In the genomic region with DNA sequence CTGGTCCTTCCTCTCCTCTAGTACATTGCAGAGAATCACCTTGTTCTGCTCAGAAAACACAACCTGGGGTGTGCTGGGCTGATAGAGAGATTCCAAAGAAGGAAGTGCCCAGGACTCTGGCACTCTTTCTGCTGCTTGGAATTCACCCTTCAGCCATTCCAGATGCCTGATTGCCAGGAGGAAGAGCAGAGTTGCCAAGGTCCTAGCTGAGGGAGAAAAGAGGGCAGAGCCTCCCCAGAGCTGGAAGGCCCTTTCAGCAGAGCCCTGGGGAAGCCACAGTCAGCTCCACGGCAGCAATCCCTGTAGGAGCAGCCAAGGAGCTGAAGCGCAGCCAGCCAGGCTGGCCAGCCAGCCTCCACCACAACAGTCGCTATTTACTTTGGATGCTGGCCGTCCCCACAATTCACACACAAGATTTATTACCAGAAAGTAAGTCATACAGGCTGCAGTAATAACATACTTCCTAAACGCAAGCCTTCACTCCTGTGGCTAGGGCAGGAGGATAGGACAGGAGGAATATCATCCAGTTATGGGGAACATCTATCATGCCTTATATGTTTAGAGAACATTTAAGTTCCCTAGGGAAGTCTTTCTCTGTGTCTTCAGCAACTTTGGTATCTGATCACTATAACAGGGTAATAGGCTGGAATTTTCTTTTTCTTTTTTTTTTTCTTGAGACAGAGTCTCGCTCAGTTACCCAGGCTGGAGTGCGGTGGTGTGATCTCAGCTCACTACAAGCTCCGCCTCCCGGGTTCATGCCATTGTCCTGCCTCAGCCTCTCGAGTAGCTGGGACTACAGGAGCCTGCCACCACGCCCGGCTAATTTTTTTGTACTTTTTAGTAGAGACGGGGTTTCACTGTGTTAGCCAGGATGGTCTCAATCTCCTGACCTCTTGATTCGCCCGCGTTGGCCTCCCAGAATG, we compare ENCODE assay signal across 8 cellular contexts. TPM values are rescaled to one million over a fixed set of nuclear protein-coding genes. Genes with fewer than 3 reads are reported as not detected.
DNase-seq lines count a peak whose midpoint lies in the region; ATAC-seq and TF ChIP-seq lines count a peak whose summit lies in the region.

No MANE protein-coding gene starts in this region.

- no peak overlapping the region for H2BK5ac ChIP-seq in trophoblast cell (ENCODE audit: low read depth, low read length, poor library complexity)

- ATAC-seq in Right ventricle myocardium superior (ENCODE audit: poor library complexity), result peak; percentile 94
- no peak for ATAC-seq in HG03039 (IDR thresholded peaks at IDR 0.05; ENCODE audit: unreplicated experiment)

- no peak for TF ChIP-seq CTCF in WI38 (IDR thresholded peaks at IDR 0.05; ENCODE audit: low read depth, low read length)

- no peak overlapping the region for H2AK5ac ChIP-seq in trophoblast cell (ENCODE audit: low read length)

- H4K12ac ChIP-seq in trophoblast cell (ENCODE audit: low read depth, low read length), result no peak overlapping the region

- no peak overlapping the region for H3K4ac ChIP-seq in trophoblast cell (ENCODE audit: low read depth, low read length)

- WGBS in trophoblast cell (ENCODE audit: extremely low coverage, insufficient coverage, insufficient read length), result no CpG with 5 or more reads among the region's 16 CpGs

- H3K27ac Mint-ChIP-seq in activated T-helper 2 cell treated with anti-CD3 and anti-CD28 coated beads, Interferon-gamma antibody, Interleukin-2, Interleukin-4, amounts not matched to agents 10 μg/mL and 5 μg/mL and 100 μg/mL, durations not matched to agents 14 hours and 24 hours and 36 hours, result no peak overlapping the region

- H3K4me2 ChIP-seq in trophoblast cell (ENCODE audit: low read length), result no peak overlapping the region

- no peak overlapping the region for H2AFZ ChIP-seq in trophoblast cell (ENCODE audit: insufficient read depth, low read length, poor library complexity)

- H3K36me3 ChIP-seq in trophoblast cell (ENCODE audit: control insufficient read depth in 1 of 2, insufficient read depth in 2 of 2, low read length in 2 of 2), result no peaks in the 10 kb centered on the region

- H3K4me1 ChIP-seq in trophoblast cell (ENCODE audit: control insufficient read depth in 1 of 2, insufficient read depth in 2 of 2, low read length in 2 of 2), result peaks cover 0 to 3% of the 10 kb centered on the region in 2 experiments

- H3K4me3 ChIP-seq in WI38 (ENCODE audit: low read depth, low read length), result 0 out of 2 replicates have a peak overlapping the region, but pooled peaks have one; percentile 12
- no peak overlapping the region for H3K4me3 ChIP-seq in trophoblast cell (ENCODE audit: low read depth, low read length)

- no peaks in the 10 kb centered on the region for H3K9me3 ChIP-seq in trophoblast cell (ENCODE audit: insufficient read depth, low read depth, low read length)

- H3K27me3 Mint-ChIP-seq in activated T-helper 2 cell treated with anti-CD3 and anti-CD28 coated beads, Interferon-gamma antibody, Interleukin-2, Interleukin-4, amounts not matched to agents 10 μg/mL and 5 μg/mL and 100 μg/mL, durations not matched to agents 14 hours and 24 hours and 36 hours (ENCODE audit: low read depth), result peaks cover 39% of the 10 kb centered on the region

- H4K8ac ChIP-seq in trophoblast cell (ENCODE audit: low read depth, low read length), result no peak overlapping the region

- DNase-seq in Caki2 (ENCODE audit: low read depth) (peak; percentile 5), Right ventricle myocardium superior (peak; percentile 86), posterior vena cava (ENCODE audit: low spot score) (peak; percentile 95), ACHN (no peak), trophoblast cell (no peak)
- no peak for DNase-seq in activated T-helper 2 cell treated with anti-CD3 and anti-CD28 coated beads, Interferon-gamma antibody, Interleukin-2, Interleukin-4, amounts not matched to agents 10 μg/mL and 5 μg/mL and 100 μg/mL, durations not matched to agents 14 hours and 24 hours and 36 hours (ENCODE audit: low spot score)

- no peak overlapping the region for H3K23ac ChIP-seq in trophoblast cell (ENCODE audit: low read length)

- no peak overlapping the region for H2BK12ac ChIP-seq in trophoblast cell (ENCODE audit: low read length)

- H4K91ac ChIP-seq in trophoblast cell (ENCODE audit: low read depth, low read length), result no peak overlapping the region

- H3K9ac ChIP-seq in trophoblast cell (ENCODE audit: low read length), result no peak overlapping the region

- H3K79me1 ChIP-seq in trophoblast cell (ENCODE audit: low read length), result peaks cover 2% of the 10 kb centered on the region

- H3K18ac ChIP-seq in trophoblast cell (ENCODE audit: low read length), result no peak overlapping the region

- no peaks in the 10 kb centered on the region for H3K4me1 Mint-ChIP-seq in activated T-helper 2 cell treated with anti-CD3 and anti-CD28 coated beads, Interferon-gamma antibody, Interleukin-2, Interleukin-4, amounts not matched to agents 10 μg/mL and 5 μg/mL and 100 μg/mL, durations not matched to agents 14 hours and 24 hours and 36 hours (ENCODE audit: low read depth)

- no peaks in the 10 kb centered on the region for H3K27me3 ChIP-seq in trophoblast cell (ENCODE audit: insufficient read depth, low read length)

- H2BK120ac ChIP-seq in trophoblast cell (ENCODE audit: insufficient read depth, low read length, poor library complexity), result no peak overlapping the region

- in situ Hi-C loops in Caki2 (cut with HindIII; ENCODE audit: low pct_unique_long_range_greater_than_20kb, low sequenced_read_pairs) (no loop called here), ACHN (cut with HindIII; ENCODE audit: low pct_ligation_motif_present, low pct_unique_long_range_greater_than_20kb, low sequenced_read_pairs) (loop anchor here (25.0 kb wide), 1 partner anchor 246 kb away; the partner anchor contains the start of gene F3)

- H3K36me3 Mint-ChIP-seq in activated T-helper 2 cell treated with anti-CD3 and anti-CD28 coated beads, Interferon-gamma antibody, Interleukin-2, Interleukin-4, amounts not matched to agents 10 μg/mL and 5 μg/mL and 100 μg/mL, durations not matched to agents 14 hours and 24 hours and 36 hours (ENCODE audit: low read depth), result no peaks in the 10 kb centered on the region

- intact Hi-C loops in Right ventricle myocardium superior (cut with DNase I) (no loop called here), posterior vena cava (cut with DNase I) (loop anchor here in 1 of 2 donors (10.0 kb wide), 1 partner anchor 59 kb away; no protein-coding TSS in a partner anchor)
- intact Hi-C loops in activated T-helper 2 cell treated with anti-CD3 and anti-CD28 coated beads, Interferon-gamma antibody, Interleukin-2, Interleukin-4, amounts not matched to agents 10 μg/mL and 5 μg/mL and 100 μg/mL, durations not matched to agents 14 hours and 24 hours and 36 hours (cut with micrococcal nuclease), result no loop called here

- H3K14ac ChIP-seq in trophoblast cell (ENCODE audit: low read length), result no peak overlapping the region

- H3K27ac ChIP-seq in trophoblast cell (ENCODE audit: low read depth, low read length), result no peak overlapping the region

- no peak overlapping the region for H3K4me3 Mint-ChIP-seq in activated T-helper 2 cell treated with anti-CD3 and anti-CD28 coated beads, Interferon-gamma antibody, Interleukin-2, Interleukin-4, amounts not matched to agents 10 μg/mL and 5 μg/mL and 100 μg/mL, durations not matched to agents 14 hours and 24 hours and 36 hours (ENCODE audit: low read depth)

- H3K9me3 Mint-ChIP-seq in activated T-helper 2 cell treated with anti-CD3 and anti-CD28 coated beads, Interferon-gamma antibody, Interleukin-2, Interleukin-4, amounts not matched to agents 10 μg/mL and 5 μg/mL and 100 μg/mL, durations not matched to agents 14 hours and 24 hours and 36 hours, result no peaks in the 10 kb centered on the region

- H3K79me2 ChIP-seq in trophoblast cell (ENCODE audit: control insufficient read depth, insufficient read depth, low read length, poor library complexity), result no peaks in the 10 kb centered on the region

RNA-seq across cellular contexts. Expression of gene SLC44A3, which starts 36.6 kb away (rescaled TPM):
- 3.1 and 4.4 TPM in 2 replicates for total RNA-seq in Caki2 (2014; rRNA removed; shearing (Covaris generic); ENCODE audit: low replicate concordance)
- total RNA-seq in Right ventricle myocardium superior (3.3 TPM), posterior vena cava (10 to 100 TPM in 1 of 2 donors, 1 to 10 TPM in 1; 7.7 to 10.9 TPM)
- total RNA-seq in activated T-helper 2 cell treated with anti-CD3 and anti-CD28 coated beads, Interferon-gamma antibody, Interleukin-2, Interleukin-4, amounts not matched to agents 10 μg/mL and 5 μg/mL and 100 μg/mL, durations not matched to agents 14 hours and 24 hours and 36 hours, result not detected in 2 replicates
- 3.6 and 5.9 TPM in 2 replicates for polyA plus RNA-seq in trophoblast cell (2013)

Comparison
In these comparisons a context has a peak if more than half of its experiments do, and no peak if none do; other contexts are left out.
1. DNase-seq: peak in Caki2 (single experiment), Right ventricle myocardium superior (single experiment) and posterior vena cava (single experiment); none in activated T-helper 2 cell treated with anti-CD3 and anti-CD28 coated beads, Interferon-gamma antibody, Interleukin-2, Interleukin-4, amounts not matched to agents 10 μg/mL and 5 μg/mL and 100 μg/mL, durations not matched to agents 14 hours and 24 hours and 36 hours (single experiment), ACHN (single experiment) and trophoblast cell (0 of 2).